ENCODE assay signal across 1 cellular context in the genomic region with DNA sequence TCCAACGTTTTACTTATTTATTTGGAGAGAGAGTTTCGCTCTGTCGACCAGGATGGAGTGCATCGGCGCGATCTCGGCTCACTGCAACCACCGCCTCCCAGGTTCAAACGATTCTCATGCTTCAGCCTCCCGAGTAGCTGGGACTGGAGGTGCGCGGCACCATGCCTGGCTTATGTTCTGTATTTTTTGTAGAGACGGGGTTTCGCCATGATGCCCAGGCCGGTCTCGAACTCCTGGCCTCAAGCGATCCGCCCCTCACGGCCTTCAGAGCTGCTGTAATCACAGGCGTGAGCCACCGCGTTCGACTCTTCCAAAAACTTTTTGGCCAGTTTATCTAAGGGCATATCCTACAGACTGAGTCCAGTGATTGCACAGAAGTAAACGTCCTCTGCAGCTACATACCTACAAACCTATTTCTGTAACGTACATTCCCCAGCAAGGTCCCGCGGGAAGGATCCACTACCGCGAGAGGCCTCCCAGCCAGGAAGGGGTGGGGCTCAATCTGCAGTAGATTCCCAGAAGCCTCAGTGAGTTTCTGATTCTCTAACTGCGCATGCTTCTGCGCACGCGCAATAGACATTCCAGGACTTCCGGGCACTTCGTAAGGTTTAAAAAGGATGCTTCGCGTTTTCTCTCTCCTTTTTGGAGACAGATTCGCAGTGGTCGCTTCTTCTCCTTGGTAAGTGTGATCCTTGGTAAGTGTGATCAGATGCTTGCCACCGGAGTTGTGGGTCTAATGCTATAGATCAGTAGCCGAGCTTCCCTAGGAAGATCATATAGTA.
A peak's percentile ranks its signal among the peaks of the same experiment; 100 is the strongest.
TF ChIP-seq lines count a peak whose summit lies in the region.

A gene with protein sequence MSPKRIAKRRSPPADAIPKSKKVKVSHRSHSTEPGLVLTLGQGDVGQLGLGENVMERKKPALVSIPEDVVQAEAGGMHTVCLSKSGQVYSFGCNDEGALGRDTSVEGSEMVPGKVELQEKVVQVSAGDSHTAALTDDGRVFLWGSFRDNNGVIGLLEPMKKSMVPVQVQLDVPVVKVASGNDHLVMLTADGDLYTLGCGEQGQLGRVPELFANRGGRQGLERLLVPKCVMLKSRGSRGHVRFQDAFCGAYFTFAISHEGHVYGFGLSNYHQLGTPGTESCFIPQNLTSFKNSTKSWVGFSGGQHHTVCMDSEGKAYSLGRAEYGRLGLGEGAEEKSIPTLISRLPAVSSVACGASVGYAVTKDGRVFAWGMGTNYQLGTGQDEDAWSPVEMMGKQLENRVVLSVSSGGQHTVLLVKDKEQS (plus strand): TSS at position 638 of the 782 bp plus-strand sequence. CDS start 23,824 bp downstream, outside the sequence.

TF ChIP-seq in HepG2, 621 proteins besides CTCF, POLR2A, EP300 and RAD21 (continued from another document):
- TF ChIP-seq, protein P1, sequence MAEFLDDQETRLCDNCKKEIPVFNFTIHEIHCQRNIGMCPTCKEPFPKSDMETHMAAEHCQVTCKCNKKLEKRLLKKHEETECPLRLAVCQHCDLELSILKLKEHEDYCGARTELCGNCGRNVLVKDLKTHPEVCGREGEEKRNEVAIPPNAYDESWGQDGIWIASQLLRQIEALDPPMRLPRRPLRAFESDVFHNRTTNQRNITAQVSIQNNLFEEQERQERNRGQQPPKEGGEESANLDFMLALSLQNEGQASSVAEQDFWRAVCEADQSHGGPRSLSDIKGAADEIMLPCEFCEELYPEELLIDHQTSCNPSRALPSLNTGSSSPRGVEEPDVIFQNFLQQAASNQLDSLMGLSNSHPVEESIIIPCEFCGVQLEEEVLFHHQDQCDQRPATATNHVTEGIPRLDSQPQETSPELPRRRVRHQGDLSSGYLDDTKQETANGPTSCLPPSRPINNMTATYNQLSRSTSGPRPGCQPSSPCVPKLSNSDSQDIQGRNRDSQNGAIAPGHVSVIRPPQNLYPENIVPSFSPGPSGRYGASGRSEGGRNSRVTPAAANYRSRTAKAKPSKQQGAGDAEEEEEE (CRISPR knock-in tag; IDR thresholded peaks at IDR 0.05; ENCODE audit: borderline replicate concordance), result no peak
- TF ChIP-seq SRF (IDR thresholded peaks at IDR 0.05; ENCODE audit: low read depth, low read length) (peak; percentile 43; the same call in 1 of the 2 replicates), ZFP36L2 (CRISPR knock-in tag; IDR thresholded peaks at IDR 0.05) (no peak), ZC3H13 (CRISPR knock-in tag; IDR thresholded peaks at IDR 0.05) (peak; percentile 3; the same call in 1 of the 2 replicates), ZBTB42 (CRISPR knock-in tag; IDR thresholded peaks at IDR 0.05) (no peak), IRF2 (CRISPR knock-in tag; IDR thresholded peaks at IDR 0.05) (peak; percentile 31; the same call in 1 of the 2 replicates), ZNF343 (CRISPR knock-in tag; IDR thresholded peaks at IDR 0.05) (no peak), ZNF296 (CRISPR knock-in tag; conservative IDR thresholded peaks at IDR 0.05) (no peak), HDAC2 (CRISPR knock-in tag; IDR thresholded peaks at IDR 0.05) (peak; percentile 50; the same call in 1 of the 2 replicates), HMG20B (CRISPR knock-in tag; conservative IDR thresholded peaks at IDR 0.05) (0 out of 2 replicates have a peak, but pooled peaks have one; percentile 6), MTA1 (CRISPR knock-in tag; IDR thresholded peaks at IDR 0.05; ENCODE audit: borderline replicate concordance) (no peak)
- TF ChIP-seq, protein P2, sequence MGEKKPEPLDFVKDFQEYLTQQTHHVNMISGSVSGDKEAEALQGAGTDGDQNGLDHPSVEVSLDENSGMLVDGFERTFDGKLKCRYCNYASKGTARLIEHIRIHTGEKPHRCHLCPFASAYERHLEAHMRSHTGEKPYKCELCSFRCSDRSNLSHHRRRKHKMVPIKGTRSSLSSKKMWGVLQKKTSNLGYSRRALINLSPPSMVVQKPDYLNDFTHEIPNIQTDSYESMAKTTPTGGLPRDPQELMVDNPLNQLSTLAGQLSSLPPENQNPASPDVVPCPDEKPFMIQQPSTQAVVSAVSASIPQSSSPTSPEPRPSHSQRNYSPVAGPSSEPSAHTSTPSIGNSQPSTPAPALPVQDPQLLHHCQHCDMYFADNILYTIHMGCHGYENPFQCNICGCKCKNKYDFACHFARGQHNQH (CRISPR knock-in tag; IDR thresholded peaks at IDR 0.05), result peak; percentile 73
- TF ChIP-seq, protein P3, sequence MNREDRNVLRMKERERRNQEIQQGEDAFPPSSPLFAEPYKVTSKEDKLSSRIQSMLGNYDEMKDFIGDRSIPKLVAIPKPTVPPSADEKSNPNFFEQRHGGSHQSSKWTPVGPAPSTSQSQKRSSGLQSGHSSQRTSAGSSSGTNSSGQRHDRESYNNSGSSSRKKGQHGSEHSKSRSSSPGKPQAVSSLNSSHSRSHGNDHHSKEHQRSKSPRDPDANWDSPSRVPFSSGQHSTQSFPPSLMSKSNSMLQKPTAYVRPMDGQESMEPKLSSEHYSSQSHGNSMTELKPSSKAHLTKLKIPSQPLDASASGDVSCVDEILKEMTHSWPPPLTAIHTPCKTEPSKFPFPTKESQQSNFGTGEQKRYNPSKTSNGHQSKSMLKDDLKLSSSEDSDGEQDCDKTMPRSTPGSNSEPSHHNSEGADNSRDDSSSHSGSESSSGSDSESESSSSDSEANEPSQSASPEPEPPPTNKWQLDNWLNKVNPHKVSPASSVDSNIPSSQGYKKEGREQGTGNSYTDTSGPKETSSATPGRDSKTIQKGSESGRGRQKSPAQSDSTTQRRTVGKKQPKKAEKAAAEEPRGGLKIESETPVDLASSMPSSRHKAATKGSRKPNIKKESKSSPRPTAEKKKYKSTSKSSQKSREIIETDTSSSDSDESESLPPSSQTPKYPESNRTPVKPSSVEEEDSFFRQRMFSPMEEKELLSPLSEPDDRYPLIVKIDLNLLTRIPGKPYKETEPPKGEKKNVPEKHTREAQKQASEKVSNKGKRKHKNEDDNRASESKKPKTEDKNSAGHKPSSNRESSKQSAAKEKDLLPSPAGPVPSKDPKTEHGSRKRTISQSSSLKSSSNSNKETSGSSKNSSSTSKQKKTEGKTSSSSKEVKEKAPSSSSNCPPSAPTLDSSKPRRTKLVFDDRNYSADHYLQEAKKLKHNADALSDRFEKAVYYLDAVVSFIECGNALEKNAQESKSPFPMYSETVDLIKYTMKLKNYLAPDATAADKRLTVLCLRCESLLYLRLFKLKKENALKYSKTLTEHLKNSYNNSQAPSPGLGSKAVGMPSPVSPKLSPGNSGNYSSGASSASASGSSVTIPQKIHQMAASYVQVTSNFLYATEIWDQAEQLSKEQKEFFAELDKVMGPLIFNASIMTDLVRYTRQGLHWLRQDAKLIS (CRISPR knock-in tag; IDR thresholded peaks at IDR 0.05), result peak; percentile 97
